ENCODE assay signal across 10 cellular contexts in genomic region chr6:72950114-72950860, GRCh38.
DNase-seq lines count a peak whose midpoint lies in the region; ATAC-seq, FAIRE-seq and TF ChIP-seq lines count a peak whose summit lies in the region.
"Had no signal": no experiment of that assay in that cellular context is flagged by ENCODE, and none has a peak within 500 bp of the region (broad histone marks: within the 10 kb centered on the region; RNA-seq: fewer than 3 reads in every experiment).

No MANE protein-coding gene starts in this region.

- H3K4me2 ChIP-seq in A549 = peak overlapping the region; percentile 73

- FAIRE-seq in A549 (lab: Jason Lieb, UNC) (peak; percentile 7), islet of Langerhans (lab: Jason Lieb, UNC) (peak; percentile 21)

- CTCF ChIA-PET in A549 (lab: Yijun Ruan, JAX) = interaction anchor here (0.6 kb wide), 1 partner anchor 101 kb away, joined by 3 read pairs; no protein-coding TSS in a partner anchor

- TF ChIP-seq RAD21 in A549 (conservative IDR thresholded peaks at IDR 0.05 in 1 of 2, IDR thresholded peaks at IDR 0.05 in 1 of 2) = no peak

- H3K4me3 ChIP-seq in A549 = no peak overlapping the region

- no peaks in the 10 kb centered on the region; the same call in 2 of the 3 replicates for H3K9me3 ChIP-seq in A549

- WGBS in A549 (ENCODE audit: missing lambda C conversion rate) = 5% methylated on average over 6 of the region's 6 CpGs

- ATAC-seq in A549 (peak; percentile 73 to 89), HG02588 (IDR thresholded peaks at IDR 0.05; ENCODE audit: unreplicated experiment) (no peak)

- H3K4me1 ChIP-seq in A549 = peaks cover 64% of the 10 kb centered on the region

- H3K27ac ChIP-seq in A549 (peak overlapping the region; percentile 65 to 83), caudate nucleus (ENCODE audit: low read depth, low read length) (no peak overlapping the region)

- TF ChIP-seq EP300 in A549 (IDR thresholded peaks at IDR 0.05) = no peak

- TF ChIP-seq CTCF in A549 (IDR thresholded peaks at IDR 0.05) = no peak

- TF ChIP-seq POLR2A in A549 (IDR thresholded peaks at IDR 0.05; ENCODE audit: low read length) = no peak

- DNase-seq in A549 (ENCODE audit: low read depth in 1 of 2, low spot score in 1 of 2) = peak; percentile 31 to 64
- DNase-seq in H4 (ENCODE audit: low spot score) = peak; percentile 71
- DNase-seq in amniotic epithelial cell (ENCODE audit: low read depth) = peak; percentile 94
- no peak for DNase-seq in caudate nucleus (lab: John Stamatoyannopoulos, UW)
- DNase-seq in NCI-H1930 (lab: John Stamatoyannopoulos, UW) = no peak
- DNase-seq in DMS 273 treated with DMSO at 0.1 percent for 48 hours (lab: John Stamatoyannopoulos, UW) = no peak
- DNase-seq: activated gamma-delta T cell treated with Interleukin-2 at 50 U/mL for 16 hours; CD4-positive, alpha-beta T cell had no signal

- POLR2A ChIA-PET in A549 (lab: Yijun Ruan, JAX) = interaction anchor here (0.6 kb wide), 1 partner anchor 138 kb away, joined by 3 read pairs; no protein-coding TSS in a partner anchor

TF ChIP-seq in A549, 52 proteins besides CTCF, POLR2A, EP300 and RAD21:
- TF ChIP-seq CHD2 (IDR thresholded peaks at IDR 0.05; ENCODE audit: low read length, partially characterized antibody) (no peak), NPAS2 (CRISPR knock-in tag; IDR thresholded peaks at IDR 0.05; ENCODE audit: borderline replicate concordance) (no peak), MAFK (IDR thresholded peaks at IDR 0.05; ENCODE audit: partially characterized antibody) (peak; percentile 61), GATA3 (IDR thresholded peaks at IDR 0.05; ENCODE audit: borderline replicate concordance) (peak; percentile 61; the same call in 1 of the 2 replicates), HOXB5 (CRISPR knock-in tag; IDR thresholded peaks at IDR 0.05) (no peak), MAX (IDR thresholded peaks at IDR 0.05) (peak; percentile 30; the same call in 1 of the 2 replicates), CEBPB (IDR thresholded peaks at IDR 0.05) (peak; percentile 49 to 75; a peak in 3 of 4 replicates), PBX3 (IDR thresholded peaks at IDR 0.05) (no peak), CBX2 (IDR thresholded peaks at IDR 0.05; ENCODE audit: borderline replicate concordance, low read depth) (no peak), MAZ (IDR thresholded peaks at IDR 0.05; ENCODE audit: borderline replicate concordance, low read depth, low read length) (no peak), ZFP36 (IDR thresholded peaks at IDR 0.05; ENCODE audit: borderline replicate concordance, partially characterized antibody) (no peak), REST (IDR thresholded peaks at IDR 0.05) (no peak), HOXB13 (CRISPR knock-in tag; IDR thresholded peaks at IDR 0.05; ENCODE audit: low read depth) (no peak), ZNF302 (CRISPR knock-in tag; IDR thresholded peaks at IDR 0.05) (no peak), PHF8 (IDR thresholded peaks at IDR 0.05; ENCODE audit: borderline replicate concordance, low read depth) (no peak), HMGXB4 (CRISPR knock-in tag; IDR thresholded peaks at IDR 0.05; ENCODE audit: borderline replicate concordance) (no peak), JUN (IDR thresholded peaks at IDR 0.05) (no peak), EHMT2 (IDR thresholded peaks at IDR 0.05; ENCODE audit: low read depth) (no peak), JUNB (IDR thresholded peaks at IDR 0.05) (peak; percentile 54), ZC3H11A (IDR thresholded peaks at IDR 0.05) (no peak), FOSL2 (IDR thresholded peaks at IDR 0.05) (peak; percentile 53), FOSL2 (CRISPR knock-in tag; IDR thresholded peaks at IDR 0.05) (peak; percentile 77), RFX5 (IDR thresholded peaks at IDR 0.05) (no peak), USF2 (IDR thresholded peaks at IDR 0.05) (no peak)
TF ChIP-seq in A549: peak in this region for 6.

Comparison
In these comparisons a context has a peak if more than half of its experiments do, and no peak if none do; other contexts are left out.
1. DNase-seq: peak in A549 (2 of 2), H4 (single experiment) and amniotic epithelial cell (single experiment); none in caudate nucleus (0 of 61), NCI-H1930 (0 of 2) and DMS 273 treated with DMSO at 0.1 percent for 48 hours (single experiment).